1 cellular context compared by ENCODE assay signal in genomic region chr12:109573029-109573913, GRCh38.
TF ChIP-seq lines count a peak whose summit lies in the region.

Gene MMAB, minus strand, starts transcription at chr12:109573504. Its CDS starts 24 bp downstream, at chr12:109573480.
Gene MVK, plus strand, starts transcription at chr12:109573794. Its CDS starts 1,029 bp downstream, at chr12:109574823.

TF ChIP-seq in K562, 482 proteins besides CTCF, POLR2A, EP300 and RAD21 (continued from another document and continues in another):
- TF ChIP-seq MGA (IDR thresholded peaks at IDR 0.05) (peak; percentile 98), STAT6 (CRISPR knock-in tag; IDR thresholded peaks at IDR 0.05) (no peak), MBD2 (IDR thresholded peaks at IDR 0.05; ENCODE audit: borderline replicate concordance, low read depth) (peak; percentile 88), ZEB2 (IDR thresholded peaks at IDR 0.05) (peak; percentile 83), ZBTB34 (CRISPR knock-in tag; IDR thresholded peaks at IDR 0.05) (no peak), NCOA6 (IDR thresholded peaks at IDR 0.05) (peak; percentile 77; the same call in 1 of the 2 replicates), ATF4 (CRISPR knock-in tag; IDR thresholded peaks at IDR 0.05) (no peak), THRB (CRISPR knock-in tag; conservative IDR thresholded peaks at IDR 0.05) (no peak), PHB2 (IDR thresholded peaks at IDR 0.05; ENCODE audit: low read depth) (no peak), HDAC1 (IDR thresholded peaks at IDR 0.05) (peak in 1 of 2 experiments; percentile 98; a peak in 3 of 4 replicates), NUFIP1 (IDR thresholded peaks at IDR 0.05; ENCODE audit: partially characterized antibody) (no peak), SRSF7 (optimal IDR thresholded peaks at IDR 0.05; ENCODE audit: low read depth, low read length) (no peak), HEY1 (CRISPR knock-in tag; IDR thresholded peaks at IDR 0.05; ENCODE audit: borderline replicate concordance) (no peak), NFIX (CRISPR knock-in tag; IDR thresholded peaks at IDR 0.05; ENCODE audit: low read depth) (no peak), TRIM28 (IDR thresholded peaks at IDR 0.05) (peak; percentile 27; the same call in 1 of the 2 replicates), HDAC6 (IDR thresholded peaks at IDR 0.05; ENCODE audit: low read depth, low read length) (no peak), HNRNPH1 (optimal IDR thresholded peaks at IDR 0.05; ENCODE audit: low read depth, low read length) (no peak), TCF3 (CRISPR knock-in tag; IDR thresholded peaks at IDR 0.05) (peak; percentile 42; the same call in 1 of the 2 replicates), RERE (CRISPR knock-in tag; IDR thresholded peaks at IDR 0.05; ENCODE audit: borderline replicate concordance) (no peak), RFX1 (IDR thresholded peaks at IDR 0.05) (peak; percentile 98), ZBTB43 (CRISPR knock-in tag; IDR thresholded peaks at IDR 0.05) (no peak), ZNF583 (CRISPR knock-in tag; IDR thresholded peaks at IDR 0.05) (peak; percentile 21; the same call in 1 of the 2 replicates), ZNF695 (CRISPR knock-in tag; IDR thresholded peaks at IDR 0.05) (no peak), KLF10 (CRISPR knock-in tag; IDR thresholded peaks at IDR 0.05) (no peak), RFX7 (CRISPR knock-in tag; IDR thresholded peaks at IDR 0.05) (no peak), SAP30 (IDR thresholded peaks at IDR 0.05; ENCODE audit: borderline replicate concordance, insufficient read depth, low read depth, low read length, poor library complexity, severe bottlenecking) (peak; percentile 91), SIN3A (IDR thresholded peaks at IDR 0.05; ENCODE audit: borderline replicate concordance in 2 of 2, control insufficient read depth in 1 of 2, low read depth in 2 of 2, low read length in 2 of 2) (peak in 1 of 2 experiments; percentile 65; a peak in 3 of 4 replicates), RFX5 (IDR thresholded peaks at IDR 0.05; ENCODE audit: low read depth, low read length) (peak; percentile 53; the same call in 1 of the 2 replicates), TAF7 (tag; IDR thresholded peaks at IDR 0.05) (no peak), ZNF311 (CRISPR knock-in tag; IDR thresholded peaks at IDR 0.05) (no peak)
